31 cellular contexts compared by ENCODE assay signal in genomic region chr1:181174860-181175259, GRCh38.
"Had no signal": no experiment of that assay in that cellular context is flagged by ENCODE, and none has a peak within 500 bp of the region (broad histone marks: within the 10 kb centered on the region; RNA-seq: fewer than 3 reads in every experiment).

No MANE protein-coding gene starts in this region.

- H3K36me3 ChIP-seq: ascending aorta, breast epithelium, cardiac muscle cell, colonic mucosa, esophagus muscularis mucosa, gastrocnemius medialis, heart left ventricle, WERI-Rb-1 had no signal

- H3K27ac ChIP-seq: ascending aorta, breast epithelium, cardiac muscle cell, colonic mucosa, esophagus muscularis mucosa, foreskin keratinocyte, gastrocnemius medialis, heart left ventricle, WERI-Rb-1 had no signal

- H3K27me3 ChIP-seq: ascending aorta, breast epithelium, cardiac muscle cell, colonic mucosa, esophagus muscularis mucosa, gastrocnemius medialis, heart left ventricle had no signal

- H3K27ac Mint-ChIP-seq: activated CD4-positive, alpha-beta memory T cell treated with anti-CD3 and anti-CD28 coated beads for 36 hours; activated CD4-positive, alpha-beta T cell treated with anti-CD3 and anti-CD28 coated beads for 36 hours; activated CD4-positive, alpha-beta T cell treated with anti-CD3 and anti-CD28 coated beads, Interleukin-2, amount 10 ng/mL, durations not matched to agents 24 days and 14 days; activated CD8-positive, alpha-beta T cell treated with anti-CD3 and anti-CD28 coated beads, Interleukin-2, amount 10 ng/mL, durations not matched to agents 7 days and 5 days; activated naive CD4-positive, alpha-beta T cell treated with anti-CD3 and anti-CD28 coated beads, Interleukin-2, amount 10 ng/mL, durations not matched to agents 7 days and 5 days; activated naive CD8-positive, alpha-beta T cell treated with anti-CD3 and anti-CD28 coated beads, Interleukin-2, amount 10 ng/mL, durations not matched to agents 7 days and 5 days; activated T-helper 1 cell treated with anti-CD3 and anti-CD28 coated beads, Interleukin-12 subunit alpha, Interleukin-12 subunit beta, Interleukin-2, Interleukin-4 antibody, amounts not matched to agents 30 ng/mL and 10 ng/mL and 1 ng/mL, durations not matched to agents 14 hours and 24 hours and 36 hours; T-helper 17 cell; T-helper 2 cell treated with Interferon-gamma antibody and Interleukin-4, amounts not matched to agents 5 μg/mL and 100 μg/mL, for 36 hours had no signal

- H3K4me3 ChIP-seq: ascending aorta, breast epithelium, cardiac muscle cell, colonic mucosa, esophagus muscularis mucosa, gastrocnemius medialis, heart left ventricle had no signal

- H3K9me3 ChIP-seq: ascending aorta, breast epithelium, colonic mucosa, gastrocnemius medialis, heart left ventricle had no signal

- H3K4me3 Mint-ChIP-seq: activated CD4-positive, alpha-beta memory T cell treated with anti-CD3 and anti-CD28 coated beads for 36 hours; activated CD4-positive, alpha-beta T cell treated with anti-CD3 and anti-CD28 coated beads for 36 hours; activated CD4-positive, alpha-beta T cell treated with anti-CD3 and anti-CD28 coated beads, Interleukin-2, amount 10 ng/mL, durations not matched to agents 24 days and 14 days; activated CD8-positive, alpha-beta T cell treated with anti-CD3 and anti-CD28 coated beads, Interleukin-2, amount 10 ng/mL, durations not matched to agents 7 days and 5 days; activated naive CD4-positive, alpha-beta T cell treated with anti-CD3 and anti-CD28 coated beads, Interleukin-2, amount 10 ng/mL, durations not matched to agents 7 days and 5 days; activated naive CD8-positive, alpha-beta T cell treated with anti-CD3 and anti-CD28 coated beads, Interleukin-2, amount 10 ng/mL, durations not matched to agents 7 days and 5 days; activated T-helper 1 cell treated with anti-CD3 and anti-CD28 coated beads, Interleukin-12 subunit alpha, Interleukin-12 subunit beta, Interleukin-2, Interleukin-4 antibody, amounts not matched to agents 30 ng/mL and 10 ng/mL and 1 ng/mL, durations not matched to agents 14 hours and 24 hours and 36 hours; brain; T-helper 17 cell; T-helper 2 cell treated with Interferon-gamma antibody and Interleukin-4, amounts not matched to agents 5 μg/mL and 100 μg/mL, for 36 hours had no signal

- H3K27me3 Mint-ChIP-seq: activated CD4-positive, alpha-beta memory T cell treated with anti-CD3 and anti-CD28 coated beads for 36 hours; activated CD4-positive, alpha-beta T cell treated with anti-CD3 and anti-CD28 coated beads for 36 hours had no signal

- H3K36me3 Mint-ChIP-seq: activated CD4-positive, alpha-beta memory T cell treated with anti-CD3 and anti-CD28 coated beads for 36 hours; activated naive CD4-positive, alpha-beta T cell treated with anti-CD3 and anti-CD28 coated beads, Interleukin-2, amount 10 ng/mL, durations not matched to agents 7 days and 5 days; brain had no signal

- ATAC-seq: activated CD4-positive, alpha-beta T cell treated with anti-CD3 and anti-CD28 coated beads for 36 hours; activated CD8-positive, alpha-beta T cell treated with anti-CD3 and anti-CD28 coated beads, Interleukin-2, amount 10 ng/mL, durations not matched to agents 7 days and 5 days; activated naive CD4-positive, alpha-beta T cell treated with anti-CD3 and anti-CD28 coated beads, Interleukin-2, amount 50 U/mL, for 72 hours; foreskin keratinocyte; gastrocnemius medialis; heart left ventricle; T-helper 17 cell had no signal

- H3K4me1 ChIP-seq: ascending aorta, breast epithelium, colonic mucosa, foreskin keratinocyte had no signal

- DNase-seq: activated CD4-positive, alpha-beta memory T cell treated with anti-CD3 and anti-CD28 coated beads for 36 hours; activated CD4-positive, alpha-beta T cell treated with anti-CD3 and anti-CD28 coated beads for 36 hours; activated CD4-positive, alpha-beta T cell treated with anti-CD3 and anti-CD28 coated beads, Interleukin-2, amount 10 ng/mL, durations not matched to agents 24 days and 14 days; activated CD4-positive, CD25-positive, alpha-beta regulatory T cell; activated CD4-positive, CD25-positive, alpha-beta regulatory T cell treated with anti-CD3 and anti-CD28 coated beads, Interleukin-2, amount 50 U/mL, for 72 hours; activated CD8-positive, alpha-beta T cell treated with anti-CD3 and anti-CD28 coated beads, Interleukin-2, amount 10 ng/mL, durations not matched to agents 7 days and 5 days; activated gamma-delta T cell; activated naive CD4-positive, alpha-beta T cell; activated naive CD4-positive, alpha-beta T cell treated with anti-CD3 and anti-CD28 coated beads, Interleukin-2, amount 10 ng/mL, durations not matched to agents 7 days and 5 days; activated naive CD8-positive, alpha-beta T cell treated with anti-CD3 and anti-CD28 coated beads, Interleukin-2, amount 10 ng/mL, durations not matched to agents 7 days and 5 days; activated T-cell treated with anti-CD3 and anti-CD28 coated beads for 4 hours; central memory CD4-positive, alpha-beta T cell; cerebellar nuclear complex; colonic mucosa; effector CD8-positive, alpha-beta T cell; foreskin keratinocyte; gastrocnemius medialis; glutamatergic neuron; T-helper 1 cell; T-helper 17 cell; T1000; WERI-Rb-1 had no signal

- H3K9me3 Mint-ChIP-seq: activated CD4-positive, alpha-beta T cell treated with anti-CD3 and anti-CD28 coated beads, Interleukin-2, amount 10 ng/mL, durations not matched to agents 24 days and 14 days; activated T-helper 1 cell treated with anti-CD3 and anti-CD28 coated beads, Interleukin-12 subunit alpha, Interleukin-12 subunit beta, Interleukin-2, Interleukin-4 antibody, amounts not matched to agents 30 ng/mL and 10 ng/mL and 1 ng/mL, durations not matched to agents 14 hours and 24 hours and 36 hours had no signal
